24 cellular contexts compared by ENCODE assay signal in genomic region chr20:55582498-55582897, GRCh38.
DNase-seq lines count a peak whose midpoint lies in the region; ATAC-seq, FAIRE-seq and TF ChIP-seq lines count a peak whose summit lies in the region.
"Had no signal": no experiment of that assay in that cellular context is flagged by ENCODE, and none has a peak within 500 bp of the region (broad histone marks: within the 10 kb centered on the region; RNA-seq: fewer than 3 reads in every experiment).

No MANE protein-coding gene starts in this region.

- TF ChIP-seq EP300 in K562 (IDR thresholded peaks at IDR 0.05; ENCODE audit: low read length), result no peak

- no peak for TF ChIP-seq CTCF in K562 (IDR thresholded peaks at IDR 0.05 in 2 of 3, conservative IDR thresholded peaks at IDR 0.05 in 1 of 3; ENCODE audit: insufficient read depth in 2 of 3, low read depth in 1 of 3, low read length in 3 of 3)
- no peak for TF ChIP-seq CTCF in epithelial cell of esophagus (IDR thresholded peaks at IDR 0.05; ENCODE audit: insufficient read depth, low read depth, low read length, missing control alignments)

- FAIRE-seq in K562 (lab: Jason Lieb, UNC), result no peak
- FAIRE-seq: A549, D721Med, GM12892, GM19239 had no signal

- intact Hi-C loops in K562 (cut with micrococcal nuclease), result no loop called here

- H3K79me2 ChIP-seq in K562 (ENCODE audit: control insufficient read depth, insufficient read depth, low read length), result no peaks in the 10 kb centered on the region

- in situ Hi-C loops in K562 (cut with MboI), result no loop called here

- H3K4me3 ChIP-seq in K562 (no peak overlapping the region), epithelial cell of esophagus (ENCODE audit: low read length) (no peak overlapping the region)
- H3K4me3 ChIP-seq: A549; BLaER1 treated with 17β-estradiol and CSF1 and Interleukin-3, amounts not matched to agents 10 nM and 100 nM had no signal

- no peaks in the 10 kb centered on the region for H3K9me3 ChIP-seq in K562 (replicated peaks; ENCODE audit: control insufficient read depth, insufficient read depth, low read depth, low read length)
- H3K9me3 ChIP-seq: A549; BE2C; BLaER1 treated with 17β-estradiol and CSF1 and Interleukin-3, amounts not matched to agents 10 nM and 100 nM had no signal

- no peak for TF ChIP-seq POLR2A in K562 (conservative IDR thresholded peaks at IDR 0.05)

- CTCF ChIA-PET in K562 (lab: Yijun Ruan, JAX; ENCODE audit: low intra/inter-chr PET ratio), result no interaction called here

- no peaks in the 10 kb centered on the region for H3K27me3 ChIP-seq in K562 (ENCODE audit: control insufficient read depth in 2 of 2, insufficient read depth in 2 of 2, low read length in 2 of 2)
- H3K27me3 ChIP-seq: BE2C; BLaER1 treated with 17β-estradiol and CSF1 and Interleukin-3, amounts not matched to agents 10 nM and 100 nM had no signal

- no peaks in the 10 kb centered on the region for H3K9me1 ChIP-seq in K562 (ENCODE audit: control insufficient read depth, insufficient read depth, low read length)

- H4K20me1 ChIP-seq in K562 (replicated peaks; ENCODE audit: control insufficient read depth, insufficient read depth, low read length), result no peaks in the 10 kb centered on the region
- H4K20me1 ChIP-seq: BLaER1 treated with 17β-estradiol and CSF1 and Interleukin-3, amounts not matched to agents 10 nM and 100 nM had no signal

- peak; percentile 52 for DNase-seq in HT1080 (ENCODE audit: low read depth)
- no peak for DNase-seq in K562 (ENCODE audit: extremely low read depth in 1 of 4, low spot score in 3 of 4)
- peak; percentile 40 for DNase-seq in epithelial cell of esophagus (ENCODE audit: low read depth)
- DNase-seq in kidney tubule cell (ENCODE audit: low spot score), result no peak
- DNase-seq: 8988T; ACHN; AML-193; BE2C; CD4-positive, alpha-beta T cell; CD8-positive, alpha-beta memory T cell; DMS 273 treated with DMSO at 0.1 percent for 48 hours; DMS79; GF-D8; GOT3; H7; HCEC 1CT had no signal

- no peak overlapping the region for H3K4me2 ChIP-seq in K562 (ENCODE audit: insufficient read depth, low read length)
- H3K4me2 ChIP-seq: A549; BLaER1 treated with 17β-estradiol and CSF1 and Interleukin-3, amounts not matched to agents 10 nM and 100 nM had no signal

- ATAC-seq in K562 (no peak), GM18858 (IDR thresholded peaks at IDR 0.05; ENCODE audit: unreplicated experiment) (no peak), GM21526 (IDR thresholded peaks at IDR 0.05; ENCODE audit: low FRiP score, unreplicated experiment) (no peak), GM21619 (IDR thresholded peaks at IDR 0.05; ENCODE audit: unreplicated experiment) (no peak)
- ATAC-seq: A549 had no signal

- WGBS in K562 (ENCODE audit: insufficient coverage, low coverage, missing lambda C conversion rate), result 0% methylated on average over 5 of the region's 5 CpGs

- no peak overlapping the region for H3K9ac ChIP-seq in K562 (ENCODE audit: insufficient read depth in 1 of 2, low read depth in 2 of 2, low read length in 2 of 2)
- H3K9ac ChIP-seq: BLaER1 treated with 17β-estradiol and CSF1 and Interleukin-3, amounts not matched to agents 10 nM and 100 nM had no signal

- no peak overlapping the region for H3K27ac ChIP-seq in K562 (ENCODE audit: extremely low read depth, low read depth, low read length)
- H3K27ac ChIP-seq: A549; BLaER1 treated with 17β-estradiol and CSF1 and Interleukin-3, amounts not matched to agents 10 nM and 100 nM had no signal

- no TSS peak for BruUV-seq in K562 (replicated peaks; lab: Mats Ljungman, UMichigan)

- TF ChIP-seq RAD21 in K562 (CRISPR knock-in tag; conservative IDR thresholded peaks at IDR 0.05 in 1 of 2, IDR thresholded peaks at IDR 0.05 in 1 of 2), result no peak

- H2AFZ ChIP-seq in K562 (ENCODE audit: low read depth, low read length), result no peak overlapping the region

- no peaks in the 10 kb centered on the region for H3K36me3 ChIP-seq in K562 (ENCODE audit: control insufficient read depth, insufficient read depth, low read length)
- H3K36me3 ChIP-seq: BE2C; BLaER1 treated with 17β-estradiol and CSF1 and Interleukin-3, amounts not matched to agents 10 nM and 100 nM had no signal

- POLR2A ChIA-PET in K562 (lab: Yijun Ruan, JAX), result no interaction called here

- H3K4me1 ChIP-seq in K562 (replicated peaks in 1 of 2; ENCODE audit: control insufficient read depth in 2 of 2, insufficient read depth in 2 of 2, low read length in 2 of 2), result no peaks in the 10 kb centered on the region
- H3K4me1 ChIP-seq: A549; BLaER1 treated with 17β-estradiol and CSF1 and Interleukin-3, amounts not matched to agents 10 nM and 100 nM had no signal

TF ChIP-seq in K562, 482 proteins besides CTCF, POLR2A, EP300 and RAD21:
- no peak for TF ChIP-seq SIN3B (IDR thresholded peaks at IDR 0.05; ENCODE audit: low read depth)
- peak; percentile 45 for TF ChIP-seq EWSR1 (IDR thresholded peaks at IDR 0.05; ENCODE audit: borderline replicate concordance, low read depth, partially characterized antibody)
- no peak for TF ChIP-seq TFAM (CRISPR knock-in tag; conservative IDR thresholded peaks at IDR 0.05)
- TF ChIP-seq POLR3G (IDR thresholded peaks at IDR 0.05; ENCODE audit: extremely low read depth, insufficient read length, insufficient replicate concordance), result no peak
- TF ChIP-seq, protein P1, sequence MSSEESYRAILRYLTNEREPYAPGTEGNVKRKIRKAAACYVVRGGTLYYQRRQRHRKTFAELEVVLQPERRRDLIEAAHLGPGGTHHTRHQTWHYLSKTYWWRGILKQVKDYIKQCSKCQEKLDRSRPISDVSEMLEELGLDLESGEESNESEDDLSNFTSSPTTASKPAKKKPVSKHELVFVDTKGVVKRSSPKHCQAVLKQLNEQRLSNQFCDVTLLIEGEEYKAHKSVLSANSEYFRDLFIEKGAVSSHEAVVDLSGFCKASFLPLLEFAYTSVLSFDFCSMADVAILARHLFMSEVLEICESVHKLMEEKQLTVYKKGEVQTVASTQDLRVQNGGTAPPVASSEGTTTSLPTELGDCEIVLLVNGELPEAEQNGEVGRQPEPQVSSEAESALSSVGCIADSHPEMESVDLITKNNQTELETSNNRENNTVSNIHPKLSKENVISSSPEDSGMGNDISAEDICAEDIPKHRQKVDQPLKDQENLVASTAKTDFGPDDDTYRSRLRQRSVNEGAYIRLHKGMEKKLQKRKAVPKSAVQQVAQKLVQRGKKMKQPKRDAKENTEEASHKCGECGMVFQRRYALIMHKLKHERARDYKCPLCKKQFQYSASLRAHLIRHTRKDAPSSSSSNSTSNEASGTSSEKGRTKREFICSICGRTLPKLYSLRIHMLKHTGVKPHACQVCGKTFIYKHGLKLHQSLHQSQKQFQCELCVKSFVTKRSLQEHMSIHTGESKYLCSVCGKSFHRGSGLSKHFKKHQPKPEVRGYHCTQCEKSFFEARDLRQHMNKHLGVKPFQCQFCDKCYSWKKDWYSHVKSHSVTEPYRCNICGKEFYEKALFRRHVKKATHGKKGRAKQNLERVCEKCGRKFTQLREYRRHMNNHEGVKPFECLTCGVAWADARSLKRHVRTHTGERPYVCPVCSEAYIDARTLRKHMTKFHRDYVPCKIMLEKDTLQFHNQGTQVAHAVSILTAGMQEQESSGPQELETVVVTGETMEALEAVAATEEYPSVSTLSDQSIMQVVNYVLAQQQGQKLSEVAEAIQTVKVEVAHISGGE (CRISPR knock-in tag; IDR thresholded peaks at IDR 0.05), result peak in 1 of 3 experiments; percentile 96; a peak in 2 of 6 replicates

Comparison
In these comparisons a context has a peak if more than half of its experiments do, and no peak if none do; other contexts are left out.
1. DNase-seq: peak in HT1080 (single experiment) and epithelial cell of esophagus (single experiment); none in K562 (0 of 4) and kidney tubule cell (single experiment).